Comparison of ENCODE assay signal across 8 cellular contexts in the genomic region with DNA sequence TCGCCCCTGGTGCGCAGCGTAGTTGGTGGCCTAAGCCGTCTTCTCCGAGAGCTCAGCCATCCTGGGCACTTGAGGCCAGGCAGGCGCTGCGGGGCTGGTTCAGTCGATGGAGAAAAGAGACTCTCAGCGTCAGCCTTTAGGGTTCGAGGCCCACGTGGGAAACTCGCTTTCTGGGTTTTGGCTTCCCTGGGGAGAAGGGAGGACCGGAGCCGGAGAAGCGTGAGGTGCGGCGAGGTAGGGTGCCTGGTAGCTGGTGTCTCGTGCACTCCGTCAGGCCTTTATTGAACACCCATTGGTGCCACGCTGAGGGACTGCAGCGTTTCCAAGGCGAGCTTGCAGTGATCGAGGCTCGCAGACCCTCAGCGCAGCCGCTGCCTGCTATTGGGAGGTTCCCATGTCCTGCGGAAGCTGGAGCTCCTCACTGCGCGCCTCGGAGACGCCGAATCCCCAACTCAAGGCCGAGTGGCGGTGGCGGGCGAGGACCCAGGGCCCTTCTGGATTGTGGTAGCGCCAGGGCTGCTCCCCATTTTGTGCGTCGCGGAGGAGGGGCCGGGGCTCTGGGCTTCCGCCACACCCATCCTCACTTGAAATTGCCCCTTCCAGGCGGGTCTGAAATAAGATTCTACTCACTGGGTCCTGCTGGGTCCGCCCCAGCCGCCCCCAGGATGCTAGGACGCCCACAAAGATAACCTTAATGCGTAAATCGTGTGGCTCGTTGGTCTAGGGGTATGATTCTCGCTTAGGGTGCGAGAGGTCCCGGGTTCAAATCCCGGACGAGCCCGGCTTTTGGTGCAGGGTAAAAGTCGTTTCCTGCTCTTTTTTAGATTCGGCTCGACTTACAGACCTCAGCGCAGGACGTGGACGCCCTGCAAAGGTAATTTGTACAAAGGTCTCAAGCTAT. TPM values are rescaled to one million over a fixed set of nuclear protein-coding genes. Genes with fewer than 3 reads are reported as not detected.
A peak's percentile ranks its signal among the peaks of the same experiment; 100 is the strongest.
DNase-seq lines count a peak whose midpoint lies in the region; TF ChIP-seq lines count a peak whose summit lies in the region.

No MANE protein-coding gene starts in this region.

- peaks cover 3% of the 10 kb centered on the region for H3K36me3 Mint-ChIP-seq in activated T-cell treated with anti-CD3 and anti-CD28 coated beads, Interleukin-2, amount 50 U/mL, for 24 hours (ENCODE audit: low read depth)
- H3K36me3 Mint-ChIP-seq in glutamatergic neuron (ENCODE audit: unreplicated experiment) = peaks cover 5% of the 10 kb centered on the region

- H3K9me2 ChIP-seq in MM.1S (replicated peaks; ENCODE audit: insufficient read depth, low read length) = no peaks in the 10 kb centered on the region

- H2AFZ ChIP-seq in MM.1S (ENCODE audit: low read length) = no peak overlapping the region

- peak overlapping the region; percentile 55; the same call in 1 of the 2 replicates for H3K4me2 ChIP-seq in MM.1S (ENCODE audit: low read depth, low read length)

- H3K4me3 ChIP-seq in MM.1S (ENCODE audit: low read length) (peak overlapping the region; percentile 12; the same call in 1 of the 2 replicates), prostate gland (no peak overlapping the region)

- H3K4me3 Mint-ChIP-seq in activated T-cell treated with anti-CD3 and anti-CD28 coated beads, Interleukin-2, amount 50 U/mL, for 24 hours = peak overlapping the region; percentile 77
- peak overlapping the region; percentile 92 for H3K4me3 Mint-ChIP-seq in glutamatergic neuron (ENCODE audit: unreplicated experiment)

- TF ChIP-seq POLR2A in prostate gland (IDR thresholded peaks at IDR 0.05) = no peak

- H3K36me3 ChIP-seq in MM.1S (replicated peaks; ENCODE audit: insufficient read depth, low read length) = no peaks in the 10 kb centered on the region
- no peaks in the 10 kb centered on the region for H3K36me3 ChIP-seq in prostate gland

- no peaks in the 10 kb centered on the region for H3F3A ChIP-seq in MM.1S (ENCODE audit: insufficient read depth, low read length)

- 1% methylated on average over 49 of the region's 61 CpGs for WGBS in prostate gland

- H3K9me3 ChIP-seq in MM.1S (replicated peaks; ENCODE audit: insufficient read depth, low read length) (no peaks in the 10 kb centered on the region), prostate gland (no peaks in the 10 kb centered on the region)

- H3K4me1 ChIP-seq in MM.1S (ENCODE audit: low read length) (no peaks in the 10 kb centered on the region), prostate gland (replicated peaks) (no peaks in the 10 kb centered on the region)

- TF ChIP-seq CTCF in MM.1S (IDR thresholded peaks at IDR 0.05; ENCODE audit: low read length) (no peak), glutamatergic neuron (IDR thresholded peaks at IDR 0.05; ENCODE audit: partially characterized antibody, unreplicated experiment) (no peak), prostate gland (IDR thresholded peaks at IDR 0.05) (no peak)

- DNase-seq in NCI-H1092 treated with DMSO at 0.1 percent for 48 hours (lab: John Stamatoyannopoulos, UW) (peak; percentile 23), NCI-H1092 (lab: John Stamatoyannopoulos, UW) (no peak), MM.1S (no peak), glutamatergic neuron (peak; percentile 65), prostate gland (ENCODE audit: low spot score) (no peak), NCI-H187 (lab: John Stamatoyannopoulos, UW) (no peak)
- peak; percentile 84 for DNase-seq in activated T-cell treated with anti-CD3 and anti-CD28 coated beads, Interleukin-2, amount 50 U/mL, for 24 hours
- DNase-seq in stimulated activated CD4-positive, alpha-beta T cell treated with anti-CD3 and anti-CD28 coated beads, Interleukin-2, amount 100 ng/mL, for 24 hours = peak; percentile 58 to 84

- H3K27me3 ChIP-seq in MM.1S (replicated peaks; ENCODE audit: insufficient read depth, low read length) = peaks cover 87% of the 10 kb centered on the region
- H3K27me3 ChIP-seq in prostate gland (replicated peaks; ENCODE audit: insufficient read depth) = peaks cover 49% of the 10 kb centered on the region

- intact Hi-C loops in prostate gland (cut with DNase I) = no loop called here

- no peaks in the 10 kb centered on the region for H4K20me1 ChIP-seq in MM.1S (ENCODE audit: insufficient read depth, low read length)

- H3K27ac ChIP-seq in MM.1S (ENCODE audit: low read length) (no peak overlapping the region), prostate gland (no peak overlapping the region)

- no peak overlapping the region for H3K9ac ChIP-seq in MM.1S (ENCODE audit: low read length)

- H3K79me2 ChIP-seq in MM.1S (ENCODE audit: low read length) = no peaks in the 10 kb centered on the region

- H3K9me3 Mint-ChIP-seq in activated T-cell treated with anti-CD3 and anti-CD28 coated beads, Interleukin-2, amount 50 U/mL, for 24 hours = no peaks in the 10 kb centered on the region
- peaks cover 31% of the 10 kb centered on the region for H3K9me3 Mint-ChIP-seq in glutamatergic neuron (ENCODE audit: unreplicated experiment)

- peaks cover 91% of the 10 kb centered on the region for H3K27me3 Mint-ChIP-seq in activated T-cell treated with anti-CD3 and anti-CD28 coated beads, Interleukin-2, amount 50 U/mL, for 24 hours
- H3K27me3 Mint-ChIP-seq in glutamatergic neuron (ENCODE audit: unreplicated experiment) = peaks cover 38% of the 10 kb centered on the region

- H3K27ac Mint-ChIP-seq in activated T-cell treated with anti-CD3 and anti-CD28 coated beads, Interleukin-2, amount 50 U/mL, for 24 hours = peak overlapping the region; percentile 93
- H3K27ac Mint-ChIP-seq in glutamatergic neuron (ENCODE audit: unreplicated experiment) = peak overlapping the region; percentile 62

- H3K4me1 Mint-ChIP-seq in activated T-cell treated with anti-CD3 and anti-CD28 coated beads, Interleukin-2, amount 50 U/mL, for 24 hours (ENCODE audit: low read depth) = peaks cover 51% of the 10 kb centered on the region
- H3K4me1 Mint-ChIP-seq in glutamatergic neuron (ENCODE audit: low read depth, unreplicated experiment) = peaks cover 7% of the 10 kb centered on the region

RNA-seq across cellular contexts. Expression of a gene that starts 1.2 kb away (rescaled TPM):
- total RNA-seq in glutamatergic neuron (ENCODE audit: unreplicated experiment) = not detected
- total RNA-seq in prostate gland = not detected

RNA-seq across cellular contexts. Expression of a gene that starts 45.8 kb away (rescaled TPM):
- total RNA-seq in glutamatergic neuron (ENCODE audit: unreplicated experiment) (12.2 TPM), prostate gland (10 to 100 TPM in 1 of 2 donors, 1 to 10 TPM in 1; 8.2 to 18.6 TPM)

RNA-seq across cellular contexts. Expression of a gene that starts 54.3 kb away (rescaled TPM):
- total RNA-seq in glutamatergic neuron (ENCODE audit: unreplicated experiment) = 18.7 TPM
- total RNA-seq in prostate gland = 10 to 100 TPM; 18.4 to 28.1 TPM

Comparison
In these comparisons a context has a peak if more than half of its experiments do, and no peak if none do; other contexts are left out.
1. DNase-seq: peak in NCI-H1092 treated with DMSO at 0.1 percent for 48 hours (single experiment), activated T-cell treated with anti-CD3 and anti-CD28 coated beads, Interleukin-2, amount 50 U/mL, for 24 hours (single experiment), glutamatergic neuron (single experiment) and stimulated activated CD4-positive, alpha-beta T cell treated with anti-CD3 and anti-CD28 coated beads, Interleukin-2, amount 100 ng/mL, for 24 hours (2 of 2); none in NCI-H1092 (single experiment), MM.1S (single experiment), prostate gland (single experiment) and NCI-H187 (0 of 2).